In the genomic region with DNA sequence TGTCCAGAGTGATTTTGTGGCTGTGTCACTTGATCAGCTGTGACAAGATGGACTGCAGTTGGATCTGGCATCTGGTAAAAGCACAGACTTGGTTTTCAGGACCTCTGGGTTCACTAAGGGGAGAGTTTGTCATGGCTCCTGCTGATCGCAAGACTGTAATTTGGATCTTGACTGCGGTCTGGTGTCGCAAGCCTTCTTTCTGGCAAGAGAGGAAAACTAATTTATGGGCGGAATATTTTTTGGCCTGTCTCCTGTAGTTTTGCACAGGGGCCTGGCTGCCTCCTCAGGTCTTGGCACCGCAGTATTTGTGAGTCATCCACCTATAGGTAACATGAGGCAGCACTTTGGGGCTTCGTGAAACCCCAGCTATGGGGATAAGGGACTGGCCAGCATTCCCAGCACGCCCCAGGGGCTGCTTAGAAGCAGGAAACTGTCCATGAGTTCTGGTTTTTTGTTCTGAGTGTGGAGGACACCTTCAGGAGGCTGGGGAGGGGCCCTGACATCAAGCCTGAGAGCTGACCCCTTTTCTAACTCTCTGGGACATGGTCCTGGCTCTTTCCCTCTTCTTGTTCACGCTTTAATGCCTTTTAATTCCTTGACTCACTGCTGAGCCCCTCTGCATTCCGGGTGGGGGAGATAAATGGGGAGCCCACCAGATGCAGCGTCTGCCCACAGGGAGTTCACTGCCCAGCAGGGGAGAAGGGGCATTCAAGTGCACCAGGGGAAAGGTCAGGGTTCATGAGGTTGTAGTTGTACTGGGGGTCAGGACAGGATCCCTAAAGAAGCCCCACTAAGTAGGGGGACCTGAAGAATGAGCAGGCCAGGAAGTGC, we compare ENCODE assay signal across 1 cellular context.
TF ChIP-seq lines count a peak whose summit lies in the region.

No MANE protein-coding gene starts in this region.

TF ChIP-seq in HepG2, 621 proteins besides CTCF, POLR2A, EP300 and RAD21:
- TF ChIP-seq ZNF850 (CRISPR knock-in tag; conservative IDR thresholded peaks at IDR 0.05) (no peak), SSRP1 (CRISPR knock-in tag; IDR thresholded peaks at IDR 0.05) (no peak), ZNF546 (CRISPR knock-in tag; conservative IDR thresholded peaks at IDR 0.05) (0 out of 2 replicates have a peak, but pooled peaks have one; percentile 35), ZNF235 (CRISPR knock-in tag; IDR thresholded peaks at IDR 0.05; ENCODE audit: borderline replicate concordance) (no peak), ZNF350 (CRISPR knock-in tag; IDR thresholded peaks at IDR 0.05; ENCODE audit: borderline replicate concordance, low read depth) (0 out of 2 replicates have a peak, but pooled peaks have one; percentile 25), THAP11 (CRISPR knock-in tag; IDR thresholded peaks at IDR 0.05) (no peak), ZNF225 (CRISPR knock-in tag; IDR thresholded peaks at IDR 0.05) (no peak), CENPT (CRISPR knock-in tag; IDR thresholded peaks at IDR 0.05; ENCODE audit: low read depth) (no peak), ATM (IDR thresholded peaks at IDR 0.05; ENCODE audit: borderline replicate concordance) (no peak), ZNF343 (CRISPR knock-in tag; IDR thresholded peaks at IDR 0.05) (no peak), NR2F6 (IDR thresholded peaks at IDR 0.05) (no peak), NR2F6 (CRISPR knock-in tag; IDR thresholded peaks at IDR 0.05) (no peak)
- TF ChIP-seq, protein P1, sequence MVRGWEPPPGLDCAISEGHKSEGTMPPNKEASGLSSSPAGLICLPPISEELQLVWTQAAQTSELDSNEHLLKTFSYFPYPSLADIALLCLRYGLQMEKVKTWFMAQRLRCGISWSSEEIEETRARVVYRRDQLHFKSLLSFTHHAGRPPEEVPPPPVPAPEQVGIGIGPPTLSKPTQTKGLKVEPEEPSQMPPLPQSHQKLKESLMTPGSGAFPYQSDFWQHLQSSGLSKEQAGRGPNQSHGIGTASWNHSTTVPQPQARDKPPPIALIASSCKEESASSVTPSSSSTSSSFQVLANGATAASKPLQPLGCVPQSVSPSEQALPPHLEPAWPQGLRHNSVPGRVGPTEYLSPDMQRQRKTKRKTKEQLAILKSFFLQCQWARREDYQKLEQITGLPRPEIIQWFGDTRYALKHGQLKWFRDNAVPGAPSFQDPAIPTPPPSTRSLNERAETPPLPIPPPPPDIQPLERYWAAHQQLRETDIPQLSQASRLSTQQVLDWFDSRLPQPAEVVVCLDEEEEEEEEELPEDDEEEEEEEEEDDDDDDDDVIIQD (CRISPR knock-in tag; IDR thresholded peaks at IDR 0.05; ENCODE audit: low read depth), result no peak
- TF ChIP-seq, protein P2, sequence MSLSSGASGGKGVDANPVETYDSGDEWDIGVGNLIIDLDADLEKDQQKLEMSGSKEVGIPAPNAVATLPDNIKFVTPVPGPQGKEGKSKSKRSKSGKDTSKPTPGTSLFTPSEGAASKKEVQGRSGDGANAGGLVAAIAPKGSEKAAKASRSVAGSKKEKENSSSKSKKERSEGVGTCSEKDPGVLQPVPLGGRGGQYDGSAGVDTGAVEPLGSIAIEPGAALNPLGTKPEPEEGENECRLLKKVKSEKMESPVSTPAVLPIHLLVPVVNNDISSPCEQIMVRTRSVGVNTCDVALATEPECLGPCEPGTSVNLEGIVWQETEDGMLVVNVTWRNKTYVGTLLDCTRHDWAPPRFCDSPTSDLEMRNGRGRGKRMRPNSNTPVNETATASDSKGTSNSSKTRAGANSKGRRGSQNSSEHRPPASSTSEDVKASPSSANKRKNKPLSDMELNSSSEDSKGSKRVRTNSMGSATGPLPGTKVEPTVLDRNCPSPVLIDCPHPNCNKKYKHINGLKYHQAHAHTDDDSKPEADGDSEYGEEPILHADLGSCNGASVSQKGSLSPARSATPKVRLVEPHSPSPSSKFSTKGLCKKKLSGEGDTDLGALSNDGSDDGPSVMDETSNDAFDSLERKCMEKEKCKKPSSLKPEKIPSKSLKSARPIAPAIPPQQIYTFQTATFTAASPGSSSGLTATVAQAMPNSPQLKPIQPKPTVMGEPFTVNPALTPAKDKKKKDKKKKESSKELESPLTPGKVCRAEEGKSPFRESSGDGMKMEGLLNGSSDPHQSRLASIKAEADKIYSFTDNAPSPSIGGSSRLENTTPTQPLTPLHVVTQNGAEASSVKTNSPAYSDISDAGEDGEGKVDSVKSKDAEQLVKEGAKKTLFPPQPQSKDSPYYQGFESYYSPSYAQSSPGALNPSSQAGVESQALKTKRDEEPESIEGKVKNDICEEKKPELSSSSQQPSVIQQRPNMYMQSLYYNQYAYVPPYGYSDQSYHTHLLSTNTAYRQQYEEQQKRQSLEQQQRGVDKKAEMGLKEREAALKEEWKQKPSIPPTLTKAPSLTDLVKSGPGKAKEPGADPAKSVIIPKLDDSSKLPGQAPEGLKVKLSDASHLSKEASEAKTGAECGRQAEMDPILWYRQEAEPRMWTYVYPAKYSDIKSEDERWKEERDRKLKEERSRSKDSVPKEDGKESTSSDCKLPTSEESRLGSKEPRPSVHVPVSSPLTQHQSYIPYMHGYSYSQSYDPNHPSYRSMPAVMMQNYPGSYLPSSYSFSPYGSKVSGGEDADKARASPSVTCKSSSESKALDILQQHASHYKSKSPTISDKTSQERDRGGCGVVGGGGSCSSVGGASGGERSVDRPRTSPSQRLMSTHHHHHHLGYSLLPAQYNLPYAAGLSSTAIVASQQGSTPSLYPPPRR (CRISPR knock-in tag; IDR thresholded peaks at IDR 0.05; ENCODE audit: borderline replicate concordance), result no peak
